In genomic region chr2:201071305-201072200, GRCh38 we compare ENCODE assay signal across 8 cellular contexts. TPM values are rescaled to one million over a fixed set of nuclear protein-coding genes. Genes with fewer than 3 reads are reported as not detected.
DNase-seq lines count a peak whose midpoint lies in the region; ATAC-seq, FAIRE-seq and TF ChIP-seq lines count a peak whose summit lies in the region.

Gene HYCC2, minus strand, starts transcription at chr2:201071671. Its CDS starts 47,662 bp downstream, at chr2:201024009.
Gene NDUFB3, plus strand, starts transcription at chr2:201072001. Its CDS starts 6,882 bp downstream, at chr2:201078883.

- no peak within 1 kb of the TSS for H4K8ac ChIP-seq in H9 (replicated peaks; ENCODE audit: insufficient read length, low read depth, low read length)

- no peaks in the 10 kb centered on the region for H3K9me3 ChIP-seq in H9 (ENCODE audit: control insufficient read depth, low read depth, low read length)

- H3K4me1 Mint-ChIP-seq in H9 (peaks cover 13 to 28% of the 10 kb centered on the region in 2 experiments), nephron progenitor cell (peaks cover 44% of the 10 kb centered on the region)
- H3K4me1 Mint-ChIP-seq in stimulated activated naive CD8-positive, alpha-beta T cell treated with anti-CD3 and anti-CD28 coated beads, Interleukin-15, amount 100 ng/mL, for 72 hours: peaks cover 56% of the 10 kb centered on the region

- H2BK12ac ChIP-seq in H9 (ENCODE audit: insufficient read length, low read depth, low read length): no peak within 1 kb of the TSS

- H2BK120ac ChIP-seq in H9 (ENCODE audit: low read depth, low read length, poor library complexity, severe bottlenecking): no peak within 1 kb of the TSS

- no peak within 1 kb of the TSS for H3K23ac ChIP-seq in H9 (ENCODE audit: insufficient read length, low read depth, low read length)

- no peak within 1 kb of the TSS for H3K4ac ChIP-seq in H9 (ENCODE audit: low read depth, low read length)

- H3K4me3 Mint-ChIP-seq in H9 (peak within 1 kb of the TSS; percentile 90 to 96), nephron progenitor cell (peak within 1 kb of the TSS; percentile 98)
- H3K4me3 Mint-ChIP-seq in stimulated activated naive CD8-positive, alpha-beta T cell treated with anti-CD3 and anti-CD28 coated beads, Interleukin-15, amount 100 ng/mL, for 72 hours: peak within 1 kb of the TSS; percentile 96 to 99

- no peaks in the 10 kb centered on the region for H3K36me3 Mint-ChIP-seq in H9 (ENCODE audit: insufficient read depth in 1 of 3, low read depth in 3 of 3)
- no peaks in the 10 kb centered on the region for H3K36me3 Mint-ChIP-seq in nephron progenitor cell (ENCODE audit: low read depth)

- peak within 1 kb of the TSS; percentile 86 for H3K18ac ChIP-seq in H9 (ENCODE audit: insufficient read length, low read depth, low read length)

- H3K9ac ChIP-seq in H9 (ENCODE audit: extremely low read depth, insufficient read length, low read length): peak within 1 kb of the TSS; percentile 96

- no peaks in the 10 kb centered on the region for H3K79me1 ChIP-seq in H9 (ENCODE audit: insufficient read depth, low read depth, low read length, poor library complexity, severe bottlenecking)

- no peaks in the 10 kb centered on the region for H3K27me3 ChIP-seq in H9 (ENCODE audit: insufficient read depth, low read length)

- H4K91ac ChIP-seq in H9 (ENCODE audit: insufficient read length, low read depth, low read length): no peak within 1 kb of the TSS

- no peak within 1 kb of the TSS for H2BK5ac ChIP-seq in H9 (ENCODE audit: insufficient read length, low read length)

- H3K14ac ChIP-seq in H9 (ENCODE audit: insufficient read depth, low read length): peak within 1 kb of the TSS; percentile 87; the same call in 1 of the 2 replicates

- peak within 1 kb of the TSS; percentile 70 for H3K4me2 ChIP-seq in H9 (ENCODE audit: insufficient read depth, insufficient read length, low read length)

- H4K20me1 ChIP-seq in H9 (ENCODE audit: control insufficient read depth, insufficient read depth, insufficient read length): no peaks in the 10 kb centered on the region

- H3K23me2 ChIP-seq in H9 (ENCODE audit: insufficient read length, low read depth, low read length, poor library complexity, severe bottlenecking): peaks cover 5% of the 10 kb centered on the region

- peak; percentile 99 for ATAC-seq in stimulated activated naive CD8-positive, alpha-beta T cell treated with anti-CD3 and anti-CD28 coated beads, Interleukin-15, amount 100 ng/mL, for 72 hours

- DNase-seq in H9 (peak; percentile 94), M059J (ENCODE audit: low read depth) (peak; percentile 86), SHP77 (lab: John Stamatoyannopoulos, UW) (peak; percentile 86 to 87), fibroblast of the conjunctiva (ENCODE audit: low read depth) (peak; percentile 84), nephron progenitor cell (peak; percentile 87)
- peak; percentile 87 for DNase-seq in activated effector memory CD4-positive, alpha-beta T cell treated with Interleukin-2 at 50 U/mL for 16 hours
- peak; percentile 93 to 95 for DNase-seq in stimulated activated naive CD8-positive, alpha-beta T cell treated with anti-CD3 and anti-CD28 coated beads, Interleukin-15, amount 100 ng/mL, for 72 hours

- TF ChIP-seq CTCF in H9 (conservative IDR thresholded peaks at IDR 0.05) (no peak), nephron progenitor cell (IDR thresholded peaks at IDR 0.05) (no peak)

- H2AFZ ChIP-seq in H9 (ENCODE audit: low read length): peak within 1 kb of the TSS; percentile 76

- H3K27ac ChIP-seq in H9 (ENCODE audit: insufficient read length, low read depth, low read length): peak within 1 kb of the TSS; percentile 33

- no peak within 1 kb of the TSS for H3K56ac ChIP-seq in H9 (ENCODE audit: insufficient read length, low read depth, low read length)

- H3K27ac Mint-ChIP-seq in H9 (peak within 1 kb of the TSS; percentile 97 to 99 (median 97)), nephron progenitor cell (peak within 1 kb of the TSS; percentile 89)
- H3K27ac Mint-ChIP-seq in stimulated activated naive CD8-positive, alpha-beta T cell treated with anti-CD3 and anti-CD28 coated beads, Interleukin-15, amount 100 ng/mL, for 72 hours: peak within 1 kb of the TSS; percentile 98

- H3K27me3 Mint-ChIP-seq in H9 (ENCODE audit: low read depth) (peaks cover 1% of the 10 kb centered on the region; the same call in 1 of the 2 replicates), nephron progenitor cell (ENCODE audit: low read depth, poor library complexity) (no peaks in the 10 kb centered on the region)
- no peaks in the 10 kb centered on the region for H3K27me3 Mint-ChIP-seq in stimulated activated naive CD8-positive, alpha-beta T cell treated with anti-CD3 and anti-CD28 coated beads, Interleukin-15, amount 100 ng/mL, for 72 hours

- H2AK5ac ChIP-seq in H9 (ENCODE audit: insufficient read length, low read length): no peak within 1 kb of the TSS

- H3K79me2 ChIP-seq in H9 (ENCODE audit: insufficient read depth, low read length): peaks cover 3% of the 10 kb centered on the region; the same call in 1 of the 2 replicates

- no peaks in the 10 kb centered on the region for H3K4me1 ChIP-seq in H9 (ENCODE audit: insufficient read depth, low read length)

- H4K5ac ChIP-seq in H9 (ENCODE audit: insufficient read length, low read depth, low read length): no peak within 1 kb of the TSS

- WGBS in H9 (ENCODE audit: extremely low coverage, insufficient read length, low lambda C conversion rate): no CpG with 5 or more reads among the region's 48 CpGs

- H3K9me3 Mint-ChIP-seq in H9 (no peaks in the 10 kb centered on the region; a peak in 1 of 5 replicates), nephron progenitor cell (no peaks in the 10 kb centered on the region)
- no peaks in the 10 kb centered on the region for H3K9me3 Mint-ChIP-seq in stimulated activated naive CD8-positive, alpha-beta T cell treated with anti-CD3 and anti-CD28 coated beads, Interleukin-15, amount 100 ng/mL, for 72 hours

- no peak within 1 kb of the TSS for H3T11ph ChIP-seq in H9 (ENCODE audit: low read length)

- H2BK20ac ChIP-seq in H9 (ENCODE audit: low read depth, low read length, poor library complexity, severe bottlenecking): no peak within 1 kb of the TSS

- peak; percentile 94 for FAIRE-seq in G401.6 (lab: Jason Lieb, UNC)

- no peak within 1 kb of the TSS for H2BK15ac ChIP-seq in H9 (ENCODE audit: low read depth, low read length)

RNA-seq across cellular contexts. Expression of gene HYCC2, which starts in this region (rescaled TPM):
- total RNA-seq in H9 (2021): 13.3 and 13.7 TPM in 2 replicates
- 6.7 and 8.4 TPM in 2 replicates for total RNA-seq in M059J (2014; rRNA removed; shearing (Covaris generic))

RNA-seq across cellular contexts. Expression of gene NDUFB3, which starts in this region (rescaled TPM):
- 59.6 and 63.2 TPM in 2 replicates for total RNA-seq in H9 (2021)
- 149 and 213 TPM in 2 replicates for total RNA-seq in M059J (2014; rRNA removed; shearing (Covaris generic))

Comparison
In these comparisons a context has a peak if more than half of its experiments do, and no peak if none do; other contexts are left out.
1. Peak in every context shown above with its lines: DNase-seq, ATAC-seq and H3K27ac ChIP-seq.